In the genomic region with DNA sequence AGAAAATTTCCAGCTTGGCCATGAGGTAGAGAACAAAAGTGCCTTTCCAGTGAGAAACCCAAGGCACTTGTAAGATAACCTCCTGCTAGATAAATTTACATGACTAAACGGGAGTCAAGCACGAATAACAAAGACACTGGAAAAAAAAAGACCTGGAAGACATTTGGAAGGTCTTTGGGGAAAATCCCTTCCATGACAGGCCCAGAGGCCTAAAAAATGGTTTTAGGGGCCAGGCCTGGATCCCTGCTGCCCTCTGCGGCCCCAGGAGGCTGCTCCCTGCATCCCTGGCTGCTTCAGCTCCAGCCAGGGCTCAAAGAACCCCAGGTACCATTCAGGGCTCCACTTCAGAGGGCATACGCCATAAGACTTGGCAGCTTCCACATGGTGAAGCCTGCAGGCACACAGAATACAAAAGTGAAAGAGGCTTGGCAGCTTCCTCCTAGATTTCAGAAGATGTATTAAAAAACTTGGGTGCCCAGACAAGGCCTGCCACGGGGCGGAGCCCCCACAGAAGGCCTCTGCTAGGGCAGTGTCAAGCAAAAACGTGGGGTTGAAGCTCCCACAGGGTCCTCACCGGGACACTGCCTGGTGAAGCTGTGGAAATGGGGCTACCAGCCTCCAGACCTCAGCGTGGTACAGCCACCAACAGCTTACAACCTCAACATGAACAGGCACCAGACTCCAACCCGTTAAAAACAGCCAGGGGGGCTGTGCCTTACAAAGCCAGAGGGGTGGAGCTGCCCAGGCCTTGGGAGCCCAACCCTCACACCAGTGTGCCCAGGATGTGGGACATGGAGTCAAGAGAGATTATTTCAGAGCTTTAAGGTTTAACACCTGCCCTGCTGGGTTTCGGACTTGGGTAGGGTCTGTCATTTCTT, we compare ENCODE assay signal across 12 cellular contexts.
DNase-seq lines count a peak whose midpoint lies in the region; ATAC-seq and TF ChIP-seq lines count a peak whose summit lies in the region.
"Had no signal": no experiment of that assay in that cellular context is flagged by ENCODE, and none has a peak within 500 bp of the region (broad histone marks: within the 10 kb centered on the region; RNA-seq: fewer than 3 reads in every experiment).

No MANE protein-coding gene starts in this region.

- BruUV-seq in Caco-2 (replicated peaks; lab: Mats Ljungman, UMichigan) = no TSS peak

- CTCF ChIA-PET in naive thymus-derived CD4-positive, alpha-beta T cell (lab: Charles Lee) = interaction anchor here (1.3 to 1.6 kb wide), 2 partner anchors 27 to 137 kb away, joined by 4 to 6 read pairs; no protein-coding TSS in a partner anchor
- CTCF ChIA-PET in Caco-2 (lab: Charles Lee) = no interaction called here

- H3K79me2 ChIP-seq in DND-41 (ENCODE audit: insufficient read depth, low read length) = no peaks in the 10 kb centered on the region

- H3K4me3 ChIP-seq in DND-41 (ENCODE audit: low read depth in 1 of 2, low read length in 2 of 2) (no peak overlapping the region; a peak in 1 of 4 replicates), Caco-2 (ENCODE audit: low read depth, low read length) (no peak overlapping the region)
- H3K4me3 ChIP-seq in Jurkat, Clone E6-1 (ENCODE audit: low read length) = no peak overlapping the region
- no peak overlapping the region for H3K4me3 ChIP-seq in naive thymus-derived CD4-positive, alpha-beta T cell (ENCODE audit: low read length)
- H3K4me3 ChIP-seq: upper lobe of left lung had no signal

- H3K4me3 Mint-ChIP-seq in activated naive CD4-positive, alpha-beta T cell treated with anti-CD3 and anti-CD28 coated beads, Interleukin-2, amount 50 U/mL, for 24 hours = no peak overlapping the region
- peak overlapping the region in 9 of 10 donors; percentile 15 to 69 (median 48) for H3K4me3 Mint-ChIP-seq in naive thymus-derived CD4-positive, alpha-beta T cell
- H3K4me3 Mint-ChIP-seq in Caco-2 (ENCODE audit: unreplicated experiment) (no peak overlapping the region), osteocyte (ENCODE audit: unreplicated experiment) (no peak overlapping the region)

- H4K20me1 ChIP-seq in DND-41 (ENCODE audit: insufficient read depth, low read length) = no peaks in the 10 kb centered on the region

- H3K9me3 Mint-ChIP-seq in activated naive CD4-positive, alpha-beta T cell treated with anti-CD3 and anti-CD28 coated beads, Interleukin-2, amount 50 U/mL, for 24 hours = no peaks in the 10 kb centered on the region
- H3K9me3 Mint-ChIP-seq in naive thymus-derived CD4-positive, alpha-beta T cell = no peaks in the 10 kb centered on the region
- no peaks in the 10 kb centered on the region for H3K9me3 Mint-ChIP-seq in Caco-2 (ENCODE audit: unreplicated experiment)
- H3K9me3 Mint-ChIP-seq in osteocyte (ENCODE audit: unreplicated experiment) = no peaks in the 10 kb centered on the region

- H3K36me3 ChIP-seq in DND-41 (ENCODE audit: insufficient read depth, low read length) (no peaks in the 10 kb centered on the region), Caco-2 (ENCODE audit: control insufficient read depth, insufficient read depth, low read length) (no peaks in the 10 kb centered on the region)
- no peaks in the 10 kb centered on the region for H3K36me3 ChIP-seq in naive thymus-derived CD4-positive, alpha-beta T cell (ENCODE audit: control insufficient read depth in 2 of 3, insufficient read depth in 3 of 3, low read length in 3 of 3)
- H3K36me3 ChIP-seq: upper lobe of left lung had no signal

- H3K27me3 ChIP-seq in DND-41 (ENCODE audit: insufficient read depth, low read length, poor library complexity) (no peaks in the 10 kb centered on the region), Caco-2 (replicated peaks; ENCODE audit: control insufficient read depth, insufficient read depth, low read length) (no peaks in the 10 kb centered on the region; the same call in 1 of the 2 replicates)
- no peaks in the 10 kb centered on the region for H3K27me3 ChIP-seq in naive thymus-derived CD4-positive, alpha-beta T cell (ENCODE audit: control insufficient read depth in 2 of 2, insufficient read depth in 2 of 2, low read length in 2 of 2)
- H3K27me3 ChIP-seq: upper lobe of left lung had no signal

- peaks cover 24% of the 10 kb centered on the region for H3K4me1 ChIP-seq in DND-41 (ENCODE audit: insufficient read depth, low read length)
- H3K4me1 ChIP-seq in naive thymus-derived CD4-positive, alpha-beta T cell (ENCODE audit: control insufficient read depth in 2 of 2, insufficient read depth in 2 of 2, low read length in 2 of 2) = peaks cover 7 to 9% of the 10 kb centered on the region in 2 donors
- H3K4me1 ChIP-seq in Caco-2 = no peaks in the 10 kb centered on the region

- TF ChIP-seq CTCF in DND-41 (IDR thresholded peaks at IDR 0.05; ENCODE audit: borderline replicate concordance, extremely low read depth, low read length, poor library complexity, severe bottlenecking) (no peak), Caco-2 (IDR thresholded peaks at IDR 0.05; ENCODE audit: insufficient read depth in 1 of 2, low read depth in 1 of 2, low read length in 1 of 2, severe bottlenecking in 1 of 2, unreplicated experiment in 1 of 2) (no peak), osteocyte (IDR thresholded peaks at IDR 0.05) (no peak)

- POLR2A ChIA-PET in naive thymus-derived CD4-positive, alpha-beta T cell (lab: Charles Lee) = interaction anchor here (0.7 to 1.0 kb wide), 2 partner anchors 10 to 24 kb away, joined by 3 to 4 read pairs; no protein-coding TSS in a partner anchor
- POLR2A ChIA-PET in Caco-2 (lab: Charles Lee) = no interaction called here

- DNase-seq in DND-41 = peak; percentile 42
- DNase-seq in Jurkat, Clone E6-1 (ENCODE audit: low read depth, low spot score) = peak; percentile 58
- DNase-seq in naive thymus-derived CD4-positive, alpha-beta T cell = peak in 6 of 9 donors; percentile 42 to 61 (median 53)
- DNase-seq in pons (ENCODE audit: low spot score) = no peak
- DNase-seq in Caco-2 = no peak
- DNase-seq in osteocyte (ENCODE audit: extremely low spot score, unreplicated experiment) = no peak
- no peak for DNase-seq in COR-L47 (lab: John Stamatoyannopoulos, UW)
- DNase-seq: midbrain, NCI-H748 treated with DMSO at 0.1 percent for 48 hours, T1000 had no signal

- H3K27ac ChIP-seq in DND-41 (ENCODE audit: low read length) = peak overlapping the region; percentile 84
- H3K27ac ChIP-seq in naive thymus-derived CD4-positive, alpha-beta T cell (ENCODE audit: low read depth, low read length) = peak overlapping the region; percentile 61

- peaks cover 21% of the 10 kb centered on the region for H3K4me1 Mint-ChIP-seq in activated naive CD4-positive, alpha-beta T cell treated with anti-CD3 and anti-CD28 coated beads, Interleukin-2, amount 50 U/mL, for 24 hours
- H3K4me1 Mint-ChIP-seq in naive thymus-derived CD4-positive, alpha-beta T cell = peaks cover 9 to 33% (median 27%) of the 10 kb centered on the region in 7 donors
- H3K4me1 Mint-ChIP-seq in Caco-2 (ENCODE audit: low read depth, unreplicated experiment) (no peaks in the 10 kb centered on the region), osteocyte (ENCODE audit: unreplicated experiment) (no peaks in the 10 kb centered on the region)

- peak overlapping the region; percentile 20; the same call in 1 of the 2 replicates for H3K4me2 ChIP-seq in DND-41 (ENCODE audit: insufficient read depth, low read length)

- H3K9me3 ChIP-seq in DND-41 (ENCODE audit: insufficient read depth, low read length, severe bottlenecking) (no peaks in the 10 kb centered on the region), Caco-2 (no peaks in the 10 kb centered on the region)
- H3K9me3 ChIP-seq in naive thymus-derived CD4-positive, alpha-beta T cell (ENCODE audit: control insufficient read depth in 2 of 3, low read length in 3 of 3) = no peaks in the 10 kb centered on the region
- H3K9me3 ChIP-seq: upper lobe of left lung had no signal

- peak overlapping the region; percentile 73 for H2AFZ ChIP-seq in DND-41 (ENCODE audit: low read depth, low read length)

- no peaks in the 10 kb centered on the region for H3K36me3 Mint-ChIP-seq in activated naive CD4-positive, alpha-beta T cell treated with anti-CD3 and anti-CD28 coated beads, Interleukin-2, amount 50 U/mL, for 24 hours
- no peaks in the 10 kb centered on the region for H3K36me3 Mint-ChIP-seq in naive thymus-derived CD4-positive, alpha-beta T cell
- no peaks in the 10 kb centered on the region for H3K36me3 Mint-ChIP-seq in Caco-2 (ENCODE audit: insufficient read depth, unreplicated experiment)
- H3K36me3 Mint-ChIP-seq in osteocyte (ENCODE audit: unreplicated experiment) = no peaks in the 10 kb centered on the region

- intact Hi-C loops in naive thymus-derived CD4-positive, alpha-beta T cell (cut with micrococcal nuclease) = loop anchor here in 1 of 2 donors (1.0 to 2.0 kb wide), 2 partner anchors 24 to 78 kb away; partner anchors contain the start of gene SDK2
- intact Hi-C loops in Caco-2 (cut with micrococcal nuclease; ENCODE audit: unreplicated experiment) = no loop called here

- H3K27ac Mint-ChIP-seq in activated naive CD4-positive, alpha-beta T cell treated with anti-CD3 and anti-CD28 coated beads, Interleukin-2, amount 50 U/mL, for 24 hours = peak overlapping the region; percentile 90
- peak overlapping the region; percentile 29 to 92 (median 89) for H3K27ac Mint-ChIP-seq in naive thymus-derived CD4-positive, alpha-beta T cell
- no peak overlapping the region for H3K27ac Mint-ChIP-seq in Caco-2 (ENCODE audit: unreplicated experiment)
- H3K27ac Mint-ChIP-seq in osteocyte (ENCODE audit: unreplicated experiment) = no peak overlapping the region

- H3K27me3 Mint-ChIP-seq in activated naive CD4-positive, alpha-beta T cell treated with anti-CD3 and anti-CD28 coated beads, Interleukin-2, amount 50 U/mL, for 24 hours = no peaks in the 10 kb centered on the region
- peaks cover 0 to 5% (median 0%) of the 10 kb centered on the region in 5 donors for H3K27me3 Mint-ChIP-seq in naive thymus-derived CD4-positive, alpha-beta T cell
- H3K27me3 Mint-ChIP-seq in Caco-2 (ENCODE audit: insufficient read depth, unreplicated experiment) (peaks cover 13% of the 10 kb centered on the region), osteocyte (ENCODE audit: unreplicated experiment) (no peaks in the 10 kb centered on the region)

- ATAC-seq in DND-41 (ENCODE audit: insufficient read depth, low read depth) = peak; percentile 74
- peak; percentile 77 for ATAC-seq in naive thymus-derived CD4-positive, alpha-beta T cell

- peak overlapping the region; percentile 46 for H3K9ac ChIP-seq in DND-41 (ENCODE audit: low read depth, low read length)

Comparison
In these comparisons a context has a peak if more than half of its experiments do, and no peak if none do; other contexts are left out.
1. DNase-seq: peak in DND-41 (single experiment), Jurkat, Clone E6-1 (single experiment) and naive thymus-derived CD4-positive, alpha-beta T cell (6 of 9); none in pons (single experiment), Caco-2 (0 of 2), osteocyte (single experiment) and COR-L47 (single experiment).
2. H3K27ac Mint-ChIP-seq: peak in activated naive CD4-positive, alpha-beta T cell treated with anti-CD3 and anti-CD28 coated beads, Interleukin-2, amount 50 U/mL, for 24 hours (single experiment) and naive thymus-derived CD4-positive, alpha-beta T cell (9 of 9); none in Caco-2 (single experiment) and osteocyte (single experiment).
3. H3K4me3 Mint-ChIP-seq: peak in naive thymus-derived CD4-positive, alpha-beta T cell (9 of 10); none in activated naive CD4-positive, alpha-beta T cell treated with anti-CD3 and anti-CD28 coated beads, Interleukin-2, amount 50 U/mL, for 24 hours (single experiment), Caco-2 (single experiment) and osteocyte (single experiment).